Comparison of ENCODE assay signal across 9 cellular contexts in genomic region chr16:81442909-81443687, GRCh38. TPM values are rescaled to one million over a fixed set of nuclear protein-coding genes. Genes with fewer than 3 reads are reported as not detected.
A peak's percentile ranks its signal among the peaks of the same experiment; 100 is the strongest.
DNase-seq lines count a peak whose midpoint lies in the region; ATAC-seq and TF ChIP-seq lines count a peak whose summit lies in the region.
"Had no signal": no experiment of that assay in that cellular context is flagged by ENCODE, and none has a peak within 500 bp of the region (broad histone marks: within the 10 kb centered on the region; RNA-seq: fewer than 3 reads in every experiment).

No MANE protein-coding gene starts in this region.

- 82 to 83% methylated on average over 2 to 9 of the region's 9 CpGs for WGBS in transverse colon (ENCODE audit: low coverage in 1 of 2), 2 donors

- peak overlapping the region; percentile 75 for H3K4me3 Mint-ChIP-seq in activated naive CD4-positive, alpha-beta T cell treated with anti-CD3 and anti-CD28 coated beads, Interleukin-2, amount 10 ng/mL, durations not matched to agents 7 days and 5 days
- peak overlapping the region; percentile 75 for H3K4me3 Mint-ChIP-seq in activated naive CD8-positive, alpha-beta T cell treated with anti-CD3 and anti-CD28 coated beads, Interleukin-2, amount 10 ng/mL, durations not matched to agents 7 days and 5 days
- H3K4me3 Mint-ChIP-seq in memory B cell = peak overlapping the region; percentile 86

- H3K36me3 ChIP-seq in transverse colon = no peaks in the 10 kb centered on the region

- peaks cover 49% of the 10 kb centered on the region for H3K27me3 Mint-ChIP-seq in activated naive CD4-positive, alpha-beta T cell treated with anti-CD3 and anti-CD28 coated beads, Interleukin-2, amount 10 ng/mL, durations not matched to agents 7 days and 5 days
- H3K27me3 Mint-ChIP-seq in activated naive CD8-positive, alpha-beta T cell treated with anti-CD3 and anti-CD28 coated beads, Interleukin-2, amount 10 ng/mL, durations not matched to agents 7 days and 5 days = peaks cover 48% of the 10 kb centered on the region
- H3K27me3 Mint-ChIP-seq in memory B cell = no peaks in the 10 kb centered on the region

- no peaks in the 10 kb centered on the region for H3K9me3 ChIP-seq in transverse colon

- H3K9me3 Mint-ChIP-seq in activated naive CD4-positive, alpha-beta T cell treated with anti-CD3 and anti-CD28 coated beads, Interleukin-2, amount 10 ng/mL, durations not matched to agents 7 days and 5 days = no peaks in the 10 kb centered on the region
- H3K9me3 Mint-ChIP-seq in activated naive CD8-positive, alpha-beta T cell treated with anti-CD3 and anti-CD28 coated beads, Interleukin-2, amount 10 ng/mL, durations not matched to agents 7 days and 5 days = no peaks in the 10 kb centered on the region
- no peaks in the 10 kb centered on the region for H3K9me3 Mint-ChIP-seq in memory B cell

- H3K4me3 ChIP-seq in transverse colon = no peak overlapping the region

- peak overlapping the region; percentile 87 for H3K27ac Mint-ChIP-seq in activated naive CD4-positive, alpha-beta T cell treated with anti-CD3 and anti-CD28 coated beads, Interleukin-2, amount 10 ng/mL, durations not matched to agents 7 days and 5 days
- peak overlapping the region; percentile 87 for H3K27ac Mint-ChIP-seq in activated naive CD8-positive, alpha-beta T cell treated with anti-CD3 and anti-CD28 coated beads, Interleukin-2, amount 10 ng/mL, durations not matched to agents 7 days and 5 days
- H3K27ac Mint-ChIP-seq in memory B cell = peak overlapping the region; percentile 93

- TF ChIP-seq POLR2A in transverse colon (IDR thresholded peaks at IDR 0.05) = no peak
- no peak for TF ChIP-seq POLR2A in GM18505 (IDR thresholded peaks at IDR 0.05; ENCODE audit: borderline replicate concordance, extremely low read depth, insufficient read depth, insufficient read length)

- ATAC-seq in activated naive CD8-positive, alpha-beta T cell treated with anti-CD3 and anti-CD28 coated beads, Interleukin-2, amount 10 ng/mL, durations not matched to agents 7 days and 5 days (ENCODE audit: low read depth) = no peak
- ATAC-seq in memory B cell (ENCODE audit: low read depth) (no peak), GM21423 (IDR thresholded peaks at IDR 0.05; ENCODE audit: unreplicated experiment) (no peak), GM18505 (IDR thresholded peaks at IDR 0.05; ENCODE audit: unreplicated experiment) (no peak)

- peaks cover 7 to 25% (median 22%) of the 10 kb centered on the region in 4 donors for H3K4me1 ChIP-seq in transverse colon

- TF ChIP-seq CTCF in transverse colon (IDR thresholded peaks at IDR 0.05) = no peak

- peak overlapping the region; percentile 57 to 87 (median 81) for H3K27ac ChIP-seq in transverse colon

- CTCF ChIA-PET in activated naive CD4-positive, alpha-beta T cell treated with anti-CD3 and anti-CD28 coated beads, Interleukin-2, amount 10 ng/mL, durations not matched to agents 7 days and 5 days (lab: Charles Lee) = interaction anchor here (0.8 kb wide), 1 partner anchor 254 kb away, joined by 3 read pairs; no protein-coding TSS in a partner anchor

- TF ChIP-seq EP300 in transverse colon (IDR thresholded peaks at IDR 0.05; ENCODE audit: low read depth) = no peak

- H3K36me3 Mint-ChIP-seq in activated naive CD4-positive, alpha-beta T cell treated with anti-CD3 and anti-CD28 coated beads, Interleukin-2, amount 10 ng/mL, durations not matched to agents 7 days and 5 days = peaks cover 8% of the 10 kb centered on the region
- H3K36me3 Mint-ChIP-seq in activated naive CD8-positive, alpha-beta T cell treated with anti-CD3 and anti-CD28 coated beads, Interleukin-2, amount 10 ng/mL, durations not matched to agents 7 days and 5 days = peaks cover 11% of the 10 kb centered on the region
- no peaks in the 10 kb centered on the region for H3K36me3 Mint-ChIP-seq in memory B cell

- intact Hi-C loops in transverse colon (cut with DNase I; ENCODE audit: low total_unique reads) = no loop called here

- DNase-seq in activated naive CD4-positive, alpha-beta T cell treated with anti-CD3 and anti-CD28 coated beads, Interleukin-2, amount 10 ng/mL, durations not matched to agents 7 days and 5 days = no peak
- no peak for DNase-seq in activated naive CD4-positive, alpha-beta T cell treated with Interleukin-2 at 50 U/mL for 16 hours
- no peak for DNase-seq in activated naive CD8-positive, alpha-beta T cell treated with anti-CD3 and anti-CD28 coated beads, Interleukin-2, amount 10 ng/mL, durations not matched to agents 7 days and 5 days
- DNase-seq in memory B cell (ENCODE audit: low spot score in 2 of 2) = no peak
- DNase-seq in transverse colon = no peak
- DNase-seq in NCI-H69 (lab: John Stamatoyannopoulos, UW) = no peak
- DNase-seq: activated effector memory CD4-positive, alpha-beta T cell treated with Interleukin-2 at 50 U/mL for 16 hours had no signal

- in situ Hi-C loops in transverse colon (cut with MboI; ENCODE audit: low pct_ligation_motif_present in 1 of 4, low pct_unique_long_range_greater_than_20kb in 1 of 4, low sequenced_read_pairs in 3 of 4) = no loop called here

- peaks cover 20% of the 10 kb centered on the region for H3K4me1 Mint-ChIP-seq in activated naive CD4-positive, alpha-beta T cell treated with anti-CD3 and anti-CD28 coated beads, Interleukin-2, amount 10 ng/mL, durations not matched to agents 7 days and 5 days
- H3K4me1 Mint-ChIP-seq in activated naive CD8-positive, alpha-beta T cell treated with anti-CD3 and anti-CD28 coated beads, Interleukin-2, amount 10 ng/mL, durations not matched to agents 7 days and 5 days = peaks cover 29% of the 10 kb centered on the region
- peaks cover 27% of the 10 kb centered on the region for H3K4me1 Mint-ChIP-seq in memory B cell

- POLR2A ChIA-PET in activated naive CD8-positive, alpha-beta T cell treated with anti-CD3 and anti-CD28 coated beads, Interleukin-2, amount 10 ng/mL, durations not matched to agents 7 days and 5 days (lab: Charles Lee) = interaction anchor here (0.5 to 2.1 kb wide), 2 partner anchors 27 to 286 kb away, joined by 5 to 7 read pairs; no protein-coding TSS in a partner anchor

- H3K27me3 ChIP-seq in transverse colon = no peaks in the 10 kb centered on the region

RNA-seq across cellular contexts. Expression of gene CMIP, which starts 1.5 kb away (rescaled TPM):
- 10 to 100 TPM; 65.4 to 76.7 TPM for total RNA-seq in activated naive CD8-positive, alpha-beta T cell treated with anti-CD3 and anti-CD28 coated beads, Interleukin-2, amount 10 ng/mL, durations not matched to agents 7 days and 5 days
- total RNA-seq in transverse colon = 10 to 100 TPM; 40.0 to 69.6 (median 47.0) TPM
